ENCODE assay signal across 24 cellular contexts in genomic region chr10:71633935-71634334, GRCh38.
DNase-seq lines count a peak whose midpoint lies in the region; ATAC-seq, FAIRE-seq and TF ChIP-seq lines count a peak whose summit lies in the region.
"Had no signal": no experiment of that assay in that cellular context is flagged by ENCODE, and none has a peak within 500 bp of the region (broad histone marks: within the 10 kb centered on the region; RNA-seq: fewer than 3 reads in every experiment).

No MANE protein-coding gene starts in this region.

- H3K27ac ChIP-seq in H9 (ENCODE audit: insufficient read length, low read depth, low read length) (no peak overlapping the region), neural progenitor cell (no peak overlapping the region)
- H3K27ac ChIP-seq: BLaER1, KMS-11 had no signal

- no peak overlapping the region for H4K5ac ChIP-seq in H9 (ENCODE audit: insufficient read length, low read depth, low read length)

- H3K9ac ChIP-seq in H9 (ENCODE audit: extremely low read depth, insufficient read length, low read length), result no peak overlapping the region
- H3K9ac ChIP-seq in neural progenitor cell, result no peak overlapping the region
- H3K9ac ChIP-seq: BLaER1, KMS-11 had no signal

- H3K79me2 ChIP-seq in H9 (ENCODE audit: insufficient read depth, low read length) (no peaks in the 10 kb centered on the region), neural progenitor cell (ENCODE audit: low read depth) (no peaks in the 10 kb centered on the region)

- H3K27ac Mint-ChIP-seq in H9 (peak overlapping the region in 1 of 3 experiments; percentile 66; a peak in 1 of 7 replicates), neural progenitor cell (no peak overlapping the region)
- no peak overlapping the region for H3K27ac Mint-ChIP-seq in stimulated activated memory B cell treated with anti-CD40 and anti-IgM and Interleukin-4, amounts not matched to agents 10 μg/mL and 1 μg/mL and 100 μg/mL, for 72 hours
- H3K27ac Mint-ChIP-seq: CD4-positive, alpha-beta T cell; HFFc6 had no signal

- WGBS in H9 (ENCODE audit: extremely low coverage, insufficient read length, low lambda C conversion rate), result no CpG with 5 or more reads among the region's 4 CpGs

- no peak overlapping the region for H2AK5ac ChIP-seq in H9 (ENCODE audit: insufficient read length, low read length)

- H2BK12ac ChIP-seq in H9 (ENCODE audit: insufficient read length, low read depth, low read length), result no peak overlapping the region

- DNase-seq in H9 (no peak), NCI-H526 treated with DMSO at 0.1 percent for 48 hours (lab: John Stamatoyannopoulos, UW) (peak; percentile 83), bronchial epithelial cell (ENCODE audit: low read depth) (no peak), neural progenitor cell (ENCODE audit: low spot score) (no peak)
- DNase-seq in stimulated activated CD4-positive, alpha-beta T cell treated with anti-CD3 and anti-CD28 coated beads, Interleukin-4, amount 100 ng/mL, for 24 hours, result no peak
- DNase-seq: ACHN; CD4-positive, alpha-beta T cell; DMS153; HFFc6; NCI-H1105; NCI-H146; NCI-H2029; NCI-H2227 treated with DMSO at 0.1 percent for 48 hours; NCI-H510A; Right ventricle myocardium superior had no signal

- no peak overlapping the region for H3K56ac ChIP-seq in H9 (ENCODE audit: insufficient read length, low read depth, low read length)

- H2AFZ ChIP-seq in H9 (ENCODE audit: low read length) (no peak overlapping the region), neural progenitor cell (replicated peaks) (no peak overlapping the region)

- H3K27me3 Mint-ChIP-seq in H9 (ENCODE audit: low read depth), result peaks cover 91% of the 10 kb centered on the region
- H3K27me3 Mint-ChIP-seq in neural progenitor cell (ENCODE audit: insufficient read depth, low read depth), result peaks cover 28% of the 10 kb centered on the region
- H3K27me3 Mint-ChIP-seq in stimulated activated memory B cell treated with anti-CD40 and anti-IgM and Interleukin-4, amounts not matched to agents 10 μg/mL and 1 μg/mL and 100 μg/mL, for 72 hours, result peaks cover 32% of the 10 kb centered on the region
- H3K27me3 Mint-ChIP-seq: CD4-positive, alpha-beta T cell had no signal

- no peaks in the 10 kb centered on the region for H3K36me3 ChIP-seq in bronchial epithelial cell (ENCODE audit: control insufficient read depth, insufficient read depth, low read length)
- no peaks in the 10 kb centered on the region for H3K36me3 ChIP-seq in neural progenitor cell
- H3K36me3 ChIP-seq: BLaER1 had no signal

- peaks cover 37% of the 10 kb centered on the region; the same call in 1 of the 2 replicates for H3K4me1 ChIP-seq in H9 (ENCODE audit: insufficient read depth, low read length)
- H3K4me1 ChIP-seq in neural progenitor cell, result peaks cover 87% of the 10 kb centered on the region

- H3K4me1 Mint-ChIP-seq in H9 (peaks cover 69 to 76% of the 10 kb centered on the region in 2 experiments), neural progenitor cell (peaks cover 83% of the 10 kb centered on the region)
- H3K4me1 Mint-ChIP-seq in stimulated activated memory B cell treated with anti-CD40 and anti-IgM and Interleukin-4, amounts not matched to agents 10 μg/mL and 1 μg/mL and 100 μg/mL, for 72 hours, result peaks cover 9% of the 10 kb centered on the region

- no peaks in the 10 kb centered on the region; a peak in 2 of 5 replicates for H3K9me3 Mint-ChIP-seq in H9
- no peaks in the 10 kb centered on the region for H3K9me3 Mint-ChIP-seq in neural progenitor cell
- no peaks in the 10 kb centered on the region for H3K9me3 Mint-ChIP-seq in stimulated activated memory B cell treated with anti-CD40 and anti-IgM and Interleukin-4, amounts not matched to agents 10 μg/mL and 1 μg/mL and 100 μg/mL, for 72 hours
- H3K9me3 Mint-ChIP-seq: CD4-positive, alpha-beta T cell; HFFc6 had no signal

- peak overlapping the region; percentile 2; the same call in 1 of the 2 replicates for H3K14ac ChIP-seq in H9 (ENCODE audit: insufficient read depth, low read length)

- no peak overlapping the region for H3T11ph ChIP-seq in H9 (ENCODE audit: low read length)

- no peak overlapping the region for H2BK120ac ChIP-seq in H9 (ENCODE audit: low read depth, low read length, poor library complexity, severe bottlenecking)

- no peak overlapping the region for H2BK20ac ChIP-seq in H9 (ENCODE audit: low read depth, low read length, poor library complexity, severe bottlenecking)

- no peak overlapping the region for H3K23ac ChIP-seq in H9 (ENCODE audit: insufficient read length, low read depth, low read length)

- H4K20me1 ChIP-seq in H9 (ENCODE audit: control insufficient read depth, insufficient read depth, insufficient read length), result no peaks in the 10 kb centered on the region
- no peaks in the 10 kb centered on the region for H4K20me1 ChIP-seq in neural progenitor cell (ENCODE audit: low read depth)
- H4K20me1 ChIP-seq: BLaER1 had no signal

- FAIRE-seq in bronchial epithelial cell (lab: Jason Lieb, UNC), result peak; percentile 60
- FAIRE-seq: G401.6, GM12892, GM18507 had no signal

- no peak overlapping the region for H2BK15ac ChIP-seq in H9 (ENCODE audit: low read depth, low read length)

- H3K4ac ChIP-seq in H9 (ENCODE audit: low read depth, low read length), result no peak overlapping the region

- peaks cover 82% of the 10 kb centered on the region for H3F3A ChIP-seq in neural progenitor cell (ENCODE audit: low read depth)

- H3K36me3 Mint-ChIP-seq in H9 (ENCODE audit: insufficient read depth in 1 of 3, low read depth in 3 of 3) (no peaks in the 10 kb centered on the region), neural progenitor cell (no peaks in the 10 kb centered on the region)
- no peaks in the 10 kb centered on the region for H3K36me3 Mint-ChIP-seq in stimulated activated memory B cell treated with anti-CD40 and anti-IgM and Interleukin-4, amounts not matched to agents 10 μg/mL and 1 μg/mL and 100 μg/mL, for 72 hours

- H3K18ac ChIP-seq in H9 (ENCODE audit: insufficient read length, low read depth, low read length), result no peak overlapping the region

- H3K9me3 ChIP-seq in H9 (ENCODE audit: control insufficient read depth, low read depth, low read length), result no peaks in the 10 kb centered on the region
- no peaks in the 10 kb centered on the region for H3K9me3 ChIP-seq in neural progenitor cell (ENCODE audit: low read depth)
- H3K9me3 ChIP-seq: BLaER1, Caco-2 had no signal

- no peak overlapping the region for H2BK5ac ChIP-seq in H9 (ENCODE audit: insufficient read length, low read length)

- no peaks in the 10 kb centered on the region for H3K79me1 ChIP-seq in H9 (ENCODE audit: insufficient read depth, low read depth, low read length, poor library complexity, severe bottlenecking)

- H4K8ac ChIP-seq in H9 (replicated peaks; ENCODE audit: insufficient read length, low read depth, low read length), result no peak overlapping the region

- no peak overlapping the region for H3K4me2 ChIP-seq in H9 (ENCODE audit: insufficient read depth, insufficient read length, low read length)
- H3K4me2 ChIP-seq in neural progenitor cell, result peak overlapping the region; percentile 76
- H3K4me2 ChIP-seq: KMS-11 had no signal

- no peak overlapping the region for H4K91ac ChIP-seq in H9 (ENCODE audit: insufficient read length, low read depth, low read length)

- peak; percentile 20; the same call in 1 of the 3 replicates for TF ChIP-seq CTCF in H9 (conservative IDR thresholded peaks at IDR 0.05)
- no peak for TF ChIP-seq CTCF in bronchial epithelial cell (IDR thresholded peaks at IDR 0.05; ENCODE audit: insufficient read depth, low read length, severe bottlenecking)
- TF ChIP-seq CTCF in neural progenitor cell (IDR thresholded peaks at IDR 0.05), result no peak

- no peak for ATAC-seq in HG02970 (IDR thresholded peaks at IDR 0.05; ENCODE audit: low FRiP score, unreplicated experiment)
- no peak for ATAC-seq in stimulated activated memory B cell treated with anti-CD40 and anti-IgM and Interleukin-4, amounts not matched to agents 10 μg/mL and 1 μg/mL and 100 μg/mL, for 72 hours
- ATAC-seq in GM19463 (IDR thresholded peaks at IDR 0.05; ENCODE audit: unreplicated experiment), result no peak

- H3K4me3 ChIP-seq in bronchial epithelial cell (ENCODE audit: low read depth, low read length) (no peak overlapping the region), neural progenitor cell (no peak overlapping the region)
- H3K4me3 ChIP-seq: BLaER1 had no signal

- H3K27me3 ChIP-seq in H9 (ENCODE audit: insufficient read depth, low read length) (peaks cover 2% of the 10 kb centered on the region; the same call in 1 of the 2 replicates), bronchial epithelial cell (ENCODE audit: control insufficient read depth, insufficient read depth, low read length) (peaks cover 1% of the 10 kb centered on the region), neural progenitor cell (no peaks in the 10 kb centered on the region)
- H3K27me3 ChIP-seq: BLaER1 had no signal

- H3K4me3 Mint-ChIP-seq in H9 (0 out of 5 replicates have a peak overlapping the region, but pooled peaks of 1 of the 2 experiments have one; percentile 15), neural progenitor cell (no peak overlapping the region)
- no peak overlapping the region for H3K4me3 Mint-ChIP-seq in stimulated activated memory B cell treated with anti-CD40 and anti-IgM and Interleukin-4, amounts not matched to agents 10 μg/mL and 1 μg/mL and 100 μg/mL, for 72 hours
- H3K4me3 Mint-ChIP-seq: CD4-positive, alpha-beta T cell; HFFc6 had no signal

- H3K23me2 ChIP-seq in H9 (ENCODE audit: insufficient read length, low read depth, low read length, poor library complexity, severe bottlenecking), result no peaks in the 10 kb centered on the region
